In genomic region chr4:172975651-172976229, GRCh38 we compare ENCODE assay signal across 22 cellular contexts.
"Had no signal": no experiment of that assay in that cellular context is flagged by ENCODE, and none has a peak within 500 bp of the region (broad histone marks: within the 10 kb centered on the region; RNA-seq: fewer than 3 reads in every experiment).

No MANE protein-coding gene starts in this region.

- ATAC-seq: activated T-cell treated with anti-CD3 and anti-CD28 coated beads, Interleukin-2, amount 50 U/mL, for 72 hours; left ventricle myocardium superior had no signal

- H3K4me1 ChIP-seq: prostate gland, right atrium auricular region, thyroid gland had no signal

- H3K27ac ChIP-seq: brain microvascular endothelial cell, dorsolateral prefrontal cortex, prostate gland, right atrium auricular region, thyroid gland, VCaP had no signal

- H3K27me3 ChIP-seq: brain microvascular endothelial cell, right atrium auricular region, thyroid gland had no signal

- DNase-seq: activated CD4-positive, alpha-beta T cell treated with anti-CD3 and anti-CD28 coated beads for 1 hour; activated CD8-positive, alpha-beta memory T cell treated with anti-CD3 and anti-CD28 coated beads for 24 hours; activated CD8-positive, alpha-beta memory T cell treated with anti-CD3 and anti-CD28 coated beads, Interleukin-2, amount 50 U/mL, for 48 hours; activated effector memory CD4-positive, alpha-beta T cell treated with anti-CD3 and anti-CD28 coated beads, Interleukin-2, amount 50 U/mL, for 16 hours; activated naive CD4-positive, alpha-beta T cell treated with anti-CD3 and anti-CD28 coated beads, Interleukin-2, amount 50 U/mL, for 16 hours; activated T-cell treated with anti-CD3 and anti-CD28 coated beads, Interleukin-2, amount 50 U/mL, for 72 hours; aorta; brain microvascular endothelial cell; central memory CD4-positive, alpha-beta T cell; dorsolateral prefrontal cortex; foreskin melanocyte; hypothalamus; kidney glomerular epithelial cell; left ventricle myocardium superior; stimulated activated CD4-positive, alpha-beta T cell treated with anti-CD3 and anti-CD28 coated beads, Interleukin-12 subunit alpha, Interleukin-12 subunit beta, amount 100 ng/mL, for 4 hours; stimulated activated CD4-positive, alpha-beta T cell treated with anti-CD3 and anti-CD28 coated beads, Interleukin-1b, Interleukin-23, amount 100 ng/mL, for 48 hours; stimulated activated CD8-positive, alpha-beta memory T cell treated with anti-CD3 and anti-CD28 coated beads, Interleukin-4, amount 100 ng/mL, for 48 hours; stimulated activated naive CD4-positive, alpha-beta T cell; thyroid gland had no signal

- H3K9me3 ChIP-seq: prostate gland, right atrium auricular region, thyroid gland had no signal

- H3K36me3 ChIP-seq: brain microvascular endothelial cell, prostate gland, right atrium auricular region, thyroid gland had no signal

- H3K4me3 ChIP-seq: dorsolateral prefrontal cortex, prostate gland, right atrium auricular region, thyroid gland had no signal
